10 cellular contexts compared by ENCODE assay signal in genomic region chr12:78305808-78306207, GRCh38.
"Had no signal": no experiment of that assay in that cellular context is flagged by ENCODE, and none has a peak within 500 bp of the region (broad histone marks: within the 10 kb centered on the region; RNA-seq: fewer than 3 reads in every experiment).

No MANE protein-coding gene starts in this region.

- H3K4me3 ChIP-seq: GM23248, GM23338, HAP-1 had no signal

- H2AFZ ChIP-seq: GM23248, GM23338 had no signal

- FAIRE-seq: H1 had no signal

- DNase-seq: GM23248, GOT3, H7, H9, HCEC 1CT, HFFc6 had no signal

- H3K9ac ChIP-seq: GM23248 had no signal

- H3K27ac ChIP-seq: GM23248 had no signal

- H3K9me3 ChIP-seq: HAP-1 had no signal

- H3K36me3 ChIP-seq: HAP-1 had no signal

- H3K4me1 ChIP-seq: HAP-1 had no signal

- ATAC-seq: GM23338, HCT116 had no signal

- H3K4me2 ChIP-seq: GM23338 had no signal
